2 cellular contexts compared by ENCODE assay signal in genomic region chr2:238890806-238891666, GRCh38.
TF ChIP-seq lines count a peak whose summit lies in the region.

No MANE protein-coding gene starts in this region.

TF ChIP-seq in WTC11, 78 proteins besides CTCF, POLR2A, EP300 and RAD21 (continued from another document):
- TF ChIP-seq FOXP4 (CRISPR knock-in tag; IDR thresholded peaks at IDR 0.05): no peak
- TF ChIP-seq JUN (CRISPR knock-in tag; IDR thresholded peaks at IDR 0.05): no peak
- TF ChIP-seq ZNF425 (CRISPR knock-in tag; conservative IDR thresholded peaks at IDR 0.05): no peak
- TF ChIP-seq MXD4 (CRISPR knock-in tag; IDR thresholded peaks at IDR 0.05; ENCODE audit: borderline replicate concordance): no peak
- TF ChIP-seq IRF1 (CRISPR knock-in tag; IDR thresholded peaks at IDR 0.05): no peak
- TF ChIP-seq CBFB (CRISPR knock-in tag; IDR thresholded peaks at IDR 0.05; ENCODE audit: low read depth): no peak
- no peak for TF ChIP-seq FOXP1 (CRISPR knock-in tag; IDR thresholded peaks at IDR 0.05; ENCODE audit: borderline replicate concordance)
- TF ChIP-seq GTF2I (CRISPR knock-in tag; conservative IDR thresholded peaks at IDR 0.05): no peak
- no peak for TF ChIP-seq ZSCAN18 (CRISPR knock-in tag; IDR thresholded peaks at IDR 0.05)

TF ChIP-seq in SK-N-SH treated with all-trans-retinoic acid at 6 μM for 48 hours, 23 proteins besides CTCF, POLR2A, EP300 and RAD21 (continued from another document):
- no peak for TF ChIP-seq PATZ1 (CRISPR knock-in tag; IDR thresholded peaks at IDR 0.05; ENCODE audit: borderline replicate concordance)
